In genomic region chr11:19557720-19558140, GRCh38 we compare ENCODE assay signal across 8 cellular contexts.
A peak's percentile ranks its signal among the peaks of the same experiment; 100 is the strongest.
DNase-seq lines count a peak whose midpoint lies in the region; ATAC-seq lines count a peak whose summit lies in the region.

No MANE protein-coding gene starts in this region.

- no peak for ATAC-seq in activated naive CD8-positive, alpha-beta T cell treated with anti-CD3 and anti-CD28 coated beads, Interleukin-2, amount 10 ng/mL, durations not matched to agents 7 days and 5 days (ENCODE audit: low read depth)
- ATAC-seq in left cardiac atrium: peak; percentile 70 to 73
- no peak for ATAC-seq in HG03280 (IDR thresholded peaks at IDR 0.05; ENCODE audit: unreplicated experiment)

- DNase-seq in NCI-H1436 (lab: John Stamatoyannopoulos, UW) (peak; percentile 57), NCI-H1436 treated with DMSO at 0.1 percent for 48 hours (lab: John Stamatoyannopoulos, UW) (no peak), LHCN-M2 (ENCODE audit: low read depth) (peak; percentile 76), SKM-1 (lab: John Stamatoyannopoulos, UW; ENCODE audit: unreplicated experiment) (peak; percentile 25), left cardiac atrium (peak; percentile 89), putamen (ENCODE audit: low spot score) (peak; percentile 67)
- DNase-seq in activated naive CD8-positive, alpha-beta T cell treated with anti-CD3 and anti-CD28 coated beads, Interleukin-2, amount 10 ng/mL, durations not matched to agents 7 days and 5 days: peak; percentile 76

- POLR2A ChIA-PET in activated naive CD8-positive, alpha-beta T cell treated with anti-CD3 and anti-CD28 coated beads, Interleukin-2, amount 10 ng/mL, durations not matched to agents 7 days and 5 days (lab: Charles Lee): no interaction called here

- no peaks in the 10 kb centered on the region for H3K9me3 Mint-ChIP-seq in activated naive CD8-positive, alpha-beta T cell treated with anti-CD3 and anti-CD28 coated beads, Interleukin-2, amount 10 ng/mL, durations not matched to agents 7 days and 5 days

- no peak overlapping the region for H3K27ac Mint-ChIP-seq in activated naive CD8-positive, alpha-beta T cell treated with anti-CD3 and anti-CD28 coated beads, Interleukin-2, amount 10 ng/mL, durations not matched to agents 7 days and 5 days

- no peak overlapping the region for H3K4me3 Mint-ChIP-seq in activated naive CD8-positive, alpha-beta T cell treated with anti-CD3 and anti-CD28 coated beads, Interleukin-2, amount 10 ng/mL, durations not matched to agents 7 days and 5 days

- H3K36me3 Mint-ChIP-seq in activated naive CD8-positive, alpha-beta T cell treated with anti-CD3 and anti-CD28 coated beads, Interleukin-2, amount 10 ng/mL, durations not matched to agents 7 days and 5 days: no peaks in the 10 kb centered on the region

- peaks cover 16% of the 10 kb centered on the region for H3K27me3 Mint-ChIP-seq in activated naive CD8-positive, alpha-beta T cell treated with anti-CD3 and anti-CD28 coated beads, Interleukin-2, amount 10 ng/mL, durations not matched to agents 7 days and 5 days

- intact Hi-C loops in left cardiac atrium (cut with DNase I): loop anchor here (10.0 kb wide), 2 partner anchors 293 to 577 kb away; no protein-coding TSS in a partner anchor

- H3K4me1 Mint-ChIP-seq in activated naive CD8-positive, alpha-beta T cell treated with anti-CD3 and anti-CD28 coated beads, Interleukin-2, amount 10 ng/mL, durations not matched to agents 7 days and 5 days: peaks cover 1% of the 10 kb centered on the region

Comparison
In these comparisons a context has a peak if more than half of its experiments do, and no peak if none do; other contexts are left out.
1. ATAC-seq: peak in left cardiac atrium (2 of 2); none in activated naive CD8-positive, alpha-beta T cell treated with anti-CD3 and anti-CD28 coated beads, Interleukin-2, amount 10 ng/mL, durations not matched to agents 7 days and 5 days (single experiment) and HG03280 (single experiment).